In the genomic region with DNA sequence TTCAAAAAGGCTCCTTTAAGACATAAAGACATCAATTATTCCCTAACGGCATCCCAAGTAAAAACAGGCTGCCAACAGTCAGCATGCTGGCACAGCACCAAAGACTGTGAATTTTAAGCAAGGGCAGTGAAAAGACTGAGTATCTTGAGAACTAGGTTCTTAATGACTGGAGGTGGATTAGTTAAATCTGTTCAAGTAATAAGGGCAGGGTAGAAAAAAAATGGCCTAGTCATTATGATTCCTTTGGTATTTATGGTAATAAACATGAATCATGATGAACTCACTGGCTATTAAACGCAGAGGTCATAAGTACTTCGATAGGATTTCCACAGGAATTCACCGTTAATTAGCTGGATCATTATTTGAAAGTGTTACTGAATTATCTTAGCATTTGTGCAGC, we compare ENCODE assay signal across 11 cellular contexts.
DNase-seq lines count a peak whose midpoint lies in the region; ATAC-seq and TF ChIP-seq lines count a peak whose summit lies in the region.
"Had no signal": no experiment of that assay in that cellular context is flagged by ENCODE, and none has a peak within 500 bp of the region (broad histone marks: within the 10 kb centered on the region; RNA-seq: fewer than 3 reads in every experiment).

No MANE protein-coding gene starts in this region.

- H3K27me3 ChIP-seq in upper lobe of right lung: no peaks in the 10 kb centered on the region
- no peaks in the 10 kb centered on the region for H3K27me3 ChIP-seq in effector memory CD4-positive, alpha-beta T cell (replicated peaks; ENCODE audit: control insufficient read depth, insufficient read depth, low read length, poor library complexity, severe bottlenecking)

- DNase-seq in AG10803 (ENCODE audit: low read depth) (peak; percentile 94), M059J (ENCODE audit: low read depth) (peak; percentile 90), dermis blood vessel endothelial cell (peak; percentile 59), myocyte (ENCODE audit: low read depth) (peak; percentile 56), upper lobe of right lung (no peak), NCI-H187 treated with DMSO at 0.1 percent for 48 hours (lab: John Stamatoyannopoulos, UW) (no peak), posterior vena cava (ENCODE audit: low spot score) (no peak)
- DNase-seq in effector memory CD4-positive, alpha-beta T cell: no peak
- DNase-seq: CD4-positive, alpha-beta memory T cell; stimulated activated naive CD8-positive, alpha-beta T cell treated with anti-CD3 and anti-CD28 coated beads, Interleukin-15, Interleukin-2, amounts not matched to agents 100 U/mL and 50 U/mL, for 24 hours had no signal

- no peak for ATAC-seq in upper lobe of right lung
- ATAC-seq: stimulated activated naive CD8-positive, alpha-beta T cell treated with anti-CD3 and anti-CD28 coated beads, Interleukin-15, Interleukin-2, amounts not matched to agents 100 U/mL and 50 U/mL, for 24 hours had no signal

- intact Hi-C loops in upper lobe of right lung (cut with DNase I) (no loop called here), posterior vena cava (cut with DNase I) (no loop called here)

- H3K27ac ChIP-seq in upper lobe of right lung: no peak overlapping the region
- no peak overlapping the region for H3K27ac ChIP-seq in effector memory CD4-positive, alpha-beta T cell (ENCODE audit: insufficient read depth, low read length, poor library complexity, severe bottlenecking)
- H3K27ac ChIP-seq: VCaP had no signal

- H3K4me3 ChIP-seq in AG10803 (ENCODE audit: low read length) (no peak overlapping the region), upper lobe of right lung (no peak overlapping the region)
- H3K4me3 ChIP-seq in effector memory CD4-positive, alpha-beta T cell (ENCODE audit: insufficient read depth, low read depth, low read length, poor library complexity, severe bottlenecking): no peak overlapping the region

- no peaks in the 10 kb centered on the region for H3K4me1 ChIP-seq in upper lobe of right lung
- H3K4me1 ChIP-seq in effector memory CD4-positive, alpha-beta T cell (ENCODE audit: control insufficient read depth, insufficient read depth, low read length, poor library complexity, severe bottlenecking): no peaks in the 10 kb centered on the region

- peaks cover 6% of the 10 kb centered on the region for H3K36me3 ChIP-seq in upper lobe of right lung
- no peaks in the 10 kb centered on the region for H3K36me3 ChIP-seq in effector memory CD4-positive, alpha-beta T cell (ENCODE audit: control insufficient read depth, insufficient read depth, low read length)

- TF ChIP-seq CTCF in AG10803 (conservative IDR thresholded peaks at IDR 0.05; ENCODE audit: low read length) (no peak), upper lobe of right lung (IDR thresholded peaks at IDR 0.05) (no peak)

- H3K9me3 ChIP-seq in upper lobe of right lung: no peaks in the 10 kb centered on the region
- no peaks in the 10 kb centered on the region for H3K9me3 ChIP-seq in effector memory CD4-positive, alpha-beta T cell (ENCODE audit: control insufficient read depth, low read length)

Comparison
In these comparisons a context has a peak if more than half of its experiments do, and no peak if none do; other contexts are left out.
1. DNase-seq: peak in AG10803 (single experiment), M059J (single experiment), dermis blood vessel endothelial cell (single experiment) and myocyte (single experiment); none in upper lobe of right lung (single experiment), effector memory CD4-positive, alpha-beta T cell (0 of 3), NCI-H187 treated with DMSO at 0.1 percent for 48 hours (single experiment) and posterior vena cava (single experiment).